ENCODE assay signal across 7 cellular contexts in the genomic region with DNA sequence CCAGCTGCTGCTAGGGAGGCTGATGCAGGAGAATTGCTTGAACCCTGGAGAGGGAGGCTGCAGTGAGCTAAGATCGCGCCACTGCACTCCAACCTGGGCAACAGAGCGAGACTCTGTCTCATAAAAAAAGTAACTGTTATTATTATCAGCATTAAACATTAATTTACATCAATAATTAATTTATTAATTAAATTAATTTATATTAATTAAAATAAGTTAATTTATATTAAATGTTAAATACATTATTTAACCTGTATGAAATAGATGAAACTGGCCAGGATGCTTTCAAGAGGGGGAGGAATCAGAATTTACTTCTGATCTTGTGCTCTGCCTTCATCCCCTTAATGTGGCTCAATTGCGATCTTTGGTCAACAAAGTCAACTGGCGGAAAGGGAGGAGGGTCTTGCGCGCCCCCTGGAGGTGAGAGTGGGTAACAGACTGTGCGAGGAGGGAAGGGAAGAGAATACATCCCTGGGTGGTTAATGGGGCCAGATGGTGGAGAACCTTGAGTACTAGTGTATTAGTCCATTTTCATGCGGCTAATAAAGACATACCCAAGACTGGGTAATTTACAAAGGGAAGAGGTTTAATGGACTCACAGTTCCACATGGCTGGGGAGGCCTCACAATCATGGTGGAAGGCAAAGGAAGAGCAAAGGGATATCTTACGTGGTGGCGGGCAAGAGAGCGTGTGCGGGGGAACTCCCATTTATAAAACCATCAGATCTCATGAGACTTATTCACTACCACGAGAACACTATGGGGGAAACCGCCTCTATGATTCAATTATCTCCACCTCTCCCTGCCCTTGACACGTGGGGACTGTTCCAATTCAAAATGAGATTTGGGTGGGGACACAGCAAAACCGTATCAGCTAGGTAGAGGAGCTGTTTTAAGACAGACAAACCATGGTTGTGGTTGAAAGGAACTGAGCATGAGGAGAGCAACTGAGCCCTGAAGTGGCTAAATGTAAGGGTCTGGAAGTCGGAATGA. TPM values are rescaled to one million over a fixed set of nuclear protein-coding genes. Genes with fewer than 3 reads are reported as not detected.
DNase-seq lines count a peak whose midpoint lies in the region; ATAC-seq and TF ChIP-seq lines count a peak whose summit lies in the region.

No MANE protein-coding gene starts in this region.

- H3K79me1 ChIP-seq in mesenchymal stem cell (replicated peaks; ENCODE audit: low read length, poor library complexity, severe bottlenecking) = no peaks in the 10 kb centered on the region

- H3K27ac ChIP-seq in mesenchymal stem cell (ENCODE audit: low read length, poor library complexity, severe bottlenecking) = no peak overlapping the region

- H2AFZ ChIP-seq in mesenchymal stem cell (ENCODE audit: low read depth, low read length) = no peak overlapping the region

- no peak overlapping the region for H3K4ac ChIP-seq in mesenchymal stem cell (ENCODE audit: low read depth in 1 of 2, low read length in 2 of 2)

- WGBS in mesenchymal stem cell = 58% methylated on average over 16 of the region's 18 CpGs

- H2AK5ac ChIP-seq in mesenchymal stem cell (ENCODE audit: low read length, severe bottlenecking) = no peak overlapping the region

- in situ Hi-C loops in GM13977 (cut with MboI; ENCODE audit: low pct_unique_long_range_greater_than_20kb, low sequenced_read_pairs, unreplicated experiment) = loop anchor here (25.0 kb wide), 3 partner anchors 357 to 732 kb away; no protein-coding TSS in a partner anchor

- H3K4me2 ChIP-seq in mesenchymal stem cell (ENCODE audit: low read length, poor library complexity, severe bottlenecking) = no peak overlapping the region

- H3K23ac ChIP-seq in mesenchymal stem cell (ENCODE audit: low read length in 2 of 2) = no peak overlapping the region

- no peaks in the 10 kb centered on the region for H3K4me1 ChIP-seq in mesenchymal stem cell (ENCODE audit: control insufficient read depth, insufficient read depth, low read depth, low read length)

- no peak overlapping the region for H2BK120ac ChIP-seq in mesenchymal stem cell (ENCODE audit: low read depth, low read length)

- H2BK5ac ChIP-seq in mesenchymal stem cell (ENCODE audit: low read depth, low read length, poor library complexity, severe bottlenecking) = no peak overlapping the region

- H3K4me3 ChIP-seq in mesenchymal stem cell (ENCODE audit: insufficient read depth in 1 of 2, low read depth in 1 of 2, low read length in 2 of 2) = no peak overlapping the region

- H2BK12ac ChIP-seq in mesenchymal stem cell (ENCODE audit: low read length in 2 of 2) = no peak overlapping the region

- H3K36me3 ChIP-seq in mesenchymal stem cell (ENCODE audit: control insufficient read depth in 1 of 2, insufficient read depth in 2 of 2, low read depth in 1 of 2, low read length in 2 of 2) = no peaks in the 10 kb centered on the region

- no peak overlapping the region for H4K8ac ChIP-seq in mesenchymal stem cell (ENCODE audit: low read length)

- H4K91ac ChIP-seq in mesenchymal stem cell (ENCODE audit: low read length) = no peak overlapping the region

- H3K18ac ChIP-seq in mesenchymal stem cell (ENCODE audit: low read depth in 1 of 2, low read length in 2 of 2) = no peak overlapping the region

- ATAC-seq in GM19452 (IDR thresholded peaks at IDR 0.05; ENCODE audit: unreplicated experiment) = no peak

- H3K9ac ChIP-seq in mesenchymal stem cell (ENCODE audit: low read length) = no peak overlapping the region

- no peak overlapping the region for H3K14ac ChIP-seq in mesenchymal stem cell (ENCODE audit: low read length in 2 of 2)

- peak; percentile 83 for TF ChIP-seq CTCF in GM13977 (IDR thresholded peaks at IDR 0.05; ENCODE audit: extremely low read depth, insufficient read depth, missing control alignments)

- H3K27me3 ChIP-seq in mesenchymal stem cell (ENCODE audit: control insufficient read depth in 1 of 2, insufficient read depth in 1 of 2, low read length in 2 of 2) = peaks cover 0 to 6% of the 10 kb centered on the region in 2 experiments

- H3K9me3 ChIP-seq in mesenchymal stem cell (ENCODE audit: control insufficient read depth, low read length) = no peaks in the 10 kb centered on the region

- DNase-seq in GM13977 (ENCODE audit: low spot score) (peak; percentile 65), NCI-H526 (lab: John Stamatoyannopoulos, UW) (peak; percentile 41 to 78), mesenchymal stem cell (peak; percentile 54)
- peak; percentile 73 to 79 for DNase-seq in activated CD4-positive, alpha-beta T cell treated with anti-CD3 and anti-CD28 coated beads, Interleukin-2, amount 50 U/mL, for 24 hours (ENCODE audit: low read depth in 1 of 2, low spot score in 1 of 2)
- peak; percentile 64 for DNase-seq in effector CD4-positive, alpha-beta T cell
- peak; percentile 34 to 66 for DNase-seq in stimulated activated CD8-positive, alpha-beta memory T cell treated with anti-CD3 and anti-CD28 coated beads, Interleukin-4, amount 100 ng/mL, for 4 hours (ENCODE audit: low read depth in 2 of 2, low spot score in 1 of 2)

- H2BK15ac ChIP-seq in mesenchymal stem cell (ENCODE audit: low read depth, poor library complexity, severe bottlenecking) = no peak overlapping the region

RNA-seq across cellular contexts. Expression of a gene that starts 15.7 kb away (rescaled TPM):
- 36.4 TPM for polyA plus RNA-seq in mesenchymal stem cell (2013, experiment 1 of 2)
- 38.6 TPM for polyA plus RNA-seq in mesenchymal stem cell (2013, experiment 2 of 2)
